ENCODE assay signal across 9 cellular contexts in the genomic region with DNA sequence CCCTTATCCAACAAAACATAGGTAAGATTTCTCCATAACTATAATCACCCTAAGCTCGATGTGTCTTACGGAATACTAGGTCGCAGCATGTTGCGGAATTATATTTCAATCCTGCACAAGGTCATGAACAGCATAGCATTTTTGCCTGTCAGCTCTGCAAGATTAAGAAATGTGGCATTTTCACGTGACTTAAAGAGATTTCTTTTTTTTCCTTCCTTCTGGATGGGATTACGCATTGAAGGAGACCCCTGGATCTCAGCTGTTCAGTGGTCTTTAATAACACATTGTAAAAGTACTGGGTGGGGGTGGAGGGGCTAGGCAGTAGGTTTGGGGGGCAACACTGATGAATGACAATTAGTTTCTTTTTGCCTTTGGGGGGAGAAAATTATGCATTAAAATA.
DNase-seq lines count a peak whose midpoint lies in the region; ATAC-seq and TF ChIP-seq lines count a peak whose summit lies in the region.
"Had no signal": no experiment of that assay in that cellular context is flagged by ENCODE, and none has a peak within 500 bp of the region (broad histone marks: within the 10 kb centered on the region; RNA-seq: fewer than 3 reads in every experiment).

No MANE protein-coding gene starts in this region.

- H3K27me3 Mint-ChIP-seq in activated CD8-positive, alpha-beta T cell treated with anti-CD3 and anti-CD28 coated beads for 36 hours = no peaks in the 10 kb centered on the region
- H3K27me3 Mint-ChIP-seq in stimulated activated naive CD8-positive, alpha-beta T cell treated with anti-CD3 and anti-CD28 coated beads, Interleukin-15, amount 100 ng/mL, for 72 hours = no peaks in the 10 kb centered on the region

- no peak for TF ChIP-seq CTCF in activated CD8-positive, alpha-beta T cell treated with anti-CD3 and anti-CD28 coated beads for 36 hours (IDR thresholded peaks at IDR 0.05)

- no peak for ATAC-seq in activated CD8-positive, alpha-beta T cell treated with anti-CD3 and anti-CD28 coated beads for 36 hours
- ATAC-seq in left ventricle myocardium superior (peak; percentile 66), GM19455 (IDR thresholded peaks at IDR 0.05; ENCODE audit: unreplicated experiment) (no peak)
- ATAC-seq in stimulated activated naive CD8-positive, alpha-beta T cell treated with anti-CD3 and anti-CD28 coated beads, Interleukin-15, amount 100 ng/mL, for 72 hours = no peak

- intact Hi-C loops in activated CD8-positive, alpha-beta T cell treated with anti-CD3 and anti-CD28 coated beads for 36 hours (cut with micrococcal nuclease) = loop anchor here (1.0 to 2.0 kb wide), 3 partner anchors 20 to 205 kb away; partner anchors contain the start of gene VIM
- intact Hi-C loops in left ventricle myocardium superior (cut with micrococcal nuclease) = no loop called here

- POLR2A ChIA-PET in activated CD8-positive, alpha-beta T cell treated with anti-CD3 and anti-CD28 coated beads for 36 hours (lab: Charles Lee) = interaction anchor here (0.7 to 6.6 kb wide), 5 partner anchors 16 to 207 kb away, joined by 3 to 41 read pairs (median 5); partner anchors contain the start of gene VIM

- no peaks in the 10 kb centered on the region for H3K36me3 Mint-ChIP-seq in activated CD8-positive, alpha-beta T cell treated with anti-CD3 and anti-CD28 coated beads for 36 hours (ENCODE audit: low read depth)

- CTCF ChIA-PET in activated CD8-positive, alpha-beta T cell treated with anti-CD3 and anti-CD28 coated beads for 36 hours (lab: Charles Lee) = interaction anchor here (1.3 to 1.9 kb wide), 2 partner anchors 20 to 195 kb away, joined by 4 read pairs; no protein-coding TSS in a partner anchor

- H3K27ac Mint-ChIP-seq in activated CD8-positive, alpha-beta T cell treated with anti-CD3 and anti-CD28 coated beads for 36 hours = peak overlapping the region; percentile 97
- H3K27ac Mint-ChIP-seq in stimulated activated naive CD8-positive, alpha-beta T cell treated with anti-CD3 and anti-CD28 coated beads, Interleukin-15, amount 100 ng/mL, for 72 hours = peak overlapping the region; percentile 94 to 97

- peaks cover 54% of the 10 kb centered on the region for H3K4me1 Mint-ChIP-seq in activated CD8-positive, alpha-beta T cell treated with anti-CD3 and anti-CD28 coated beads for 36 hours (ENCODE audit: low read depth)
- peaks cover 64% of the 10 kb centered on the region for H3K4me1 Mint-ChIP-seq in stimulated activated naive CD8-positive, alpha-beta T cell treated with anti-CD3 and anti-CD28 coated beads, Interleukin-15, amount 100 ng/mL, for 72 hours

- peak; percentile 14 for DNase-seq in NCI-H748 (lab: John Stamatoyannopoulos, UW; ENCODE audit: unreplicated experiment)
- DNase-seq in NCI-H748 treated with DMSO at 0.1 percent for 48 hours (lab: John Stamatoyannopoulos, UW) = no peak
- no peak for DNase-seq in activated CD8-positive, alpha-beta T cell treated with anti-CD3 and anti-CD28 coated beads for 36 hours
- DNase-seq in left ventricle myocardium superior = no peak
- DNase-seq in stimulated activated naive CD8-positive, alpha-beta T cell treated with anti-CD3 and anti-CD28 coated beads, Interleukin-15, amount 100 ng/mL, for 72 hours = no peak
- no peak for DNase-seq in cerebellum (ENCODE audit: low spot score)
- DNase-seq in occipital lobe (lab: John Stamatoyannopoulos, UW) = no peak
- DNase-seq: NCI-H2171 had no signal

- H3K4me3 Mint-ChIP-seq in activated CD8-positive, alpha-beta T cell treated with anti-CD3 and anti-CD28 coated beads for 36 hours = peak overlapping the region; percentile 31
- H3K4me3 Mint-ChIP-seq in stimulated activated naive CD8-positive, alpha-beta T cell treated with anti-CD3 and anti-CD28 coated beads, Interleukin-15, amount 100 ng/mL, for 72 hours = peak overlapping the region; percentile 32 to 59

- no peaks in the 10 kb centered on the region for H3K9me3 Mint-ChIP-seq in activated CD8-positive, alpha-beta T cell treated with anti-CD3 and anti-CD28 coated beads for 36 hours
- H3K9me3 Mint-ChIP-seq in stimulated activated naive CD8-positive, alpha-beta T cell treated with anti-CD3 and anti-CD28 coated beads, Interleukin-15, amount 100 ng/mL, for 72 hours = peaks cover 0 to 8% of the 10 kb centered on the region in 2 donors
